Comparison of ENCODE assay signal across 16 cellular contexts in the genomic region with DNA sequence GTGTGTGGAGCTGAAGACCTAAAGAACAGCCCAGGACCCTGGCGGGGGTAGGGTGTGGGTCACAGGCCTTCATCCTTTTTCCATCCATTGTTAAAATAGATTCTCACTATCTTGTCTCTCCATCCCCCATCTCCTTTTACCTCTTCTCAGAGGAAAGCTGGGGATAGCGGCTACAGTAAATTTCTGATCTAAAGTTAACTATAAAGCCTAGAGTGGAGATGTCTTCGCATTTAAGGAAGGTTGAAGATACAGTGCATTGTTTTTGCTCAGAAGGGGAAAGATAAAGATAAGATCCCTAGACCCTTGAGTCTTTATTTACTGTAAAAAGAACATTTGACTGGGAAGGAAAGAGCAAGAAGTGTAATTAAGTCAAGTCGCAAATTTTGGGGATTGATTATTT. TPM values are rescaled to one million over a fixed set of nuclear protein-coding genes. Genes with fewer than 3 reads are reported as not detected.
"Had no signal": no experiment of that assay in that cellular context is flagged by ENCODE, and none has a peak within 500 bp of the region (broad histone marks: within the 10 kb centered on the region; RNA-seq: fewer than 3 reads in every experiment).

No MANE protein-coding gene starts in this region.

- H3K27ac ChIP-seq: ascending aorta, parathyroid adenoma, tibial artery had no signal

- H3K4me1 ChIP-seq: ascending aorta, parathyroid adenoma had no signal

- H3K4me3 Mint-ChIP-seq: activated CD4-positive, alpha-beta memory T cell treated with anti-CD3 and anti-CD28 coated beads for 36 hours; neural crest cell; T-helper 2 cell treated with Interferon-gamma antibody and Interleukin-4, amounts not matched to agents 5 μg/mL and 100 μg/mL, for 36 hours had no signal

- FAIRE-seq: endothelial cell of umbilical vein had no signal

- H3K4me3 ChIP-seq: ascending aorta, tibial artery had no signal

- DNase-seq: activated CD4-positive, alpha-beta memory T cell treated with anti-CD3 and anti-CD28 coated beads for 36 hours; activated CD4-positive, CD25-positive, alpha-beta regulatory T cell treated with anti-CD3 and anti-CD28 coated beads, Interleukin-2, amount 50 U/mL, for 72 hours; activated gamma-delta T cell treated with Interleukin-2 at 50 U/mL for 16 hours; activated T-cell treated with anti-CD3 and anti-CD28 coated beads, Interleukin-2, amount 50 U/mL, for 48 hours; foreskin melanocyte; head of caudate nucleus; stimulated activated CD4-positive, alpha-beta T cell treated with anti-CD3 and anti-CD28 coated beads, Interleukin-4, amount 100 ng/mL, for 4 hours; tibial artery had no signal

- H3K79me2 ChIP-seq: parathyroid adenoma had no signal

- H3K36me3 ChIP-seq: ascending aorta, tibial artery had no signal

- H3K27ac Mint-ChIP-seq: activated CD4-positive, alpha-beta memory T cell treated with anti-CD3 and anti-CD28 coated beads for 36 hours; T-helper 2 cell treated with Interferon-gamma antibody and Interleukin-4, amounts not matched to agents 5 μg/mL and 100 μg/mL, for 36 hours had no signal

- H3K4me1 Mint-ChIP-seq: neural crest cell had no signal

- H2AFZ ChIP-seq: parathyroid adenoma had no signal

- H3K9me3 Mint-ChIP-seq: activated CD4-positive, alpha-beta memory T cell treated with anti-CD3 and anti-CD28 coated beads for 36 hours; neural crest cell; T-helper 2 cell treated with Interferon-gamma antibody and Interleukin-4, amounts not matched to agents 5 μg/mL and 100 μg/mL, for 36 hours had no signal

- H3K9me3 ChIP-seq: ascending aorta, tibial artery had no signal

RNA-seq across cellular contexts. Expression of gene FOXA2, which starts 8.6 kb away (rescaled TPM):
- total RNA-seq: activated CD4-positive, alpha-beta memory T cell treated with anti-CD3 and anti-CD28 coated beads for 36 hours; ascending aorta; endothelial cell of umbilical vein; mesenteric fat pad; myocyte; skeletal muscle tissue had no signal
- polyA plus RNA-seq: endothelial cell of umbilical vein had no signal
